2 cellular contexts compared by ENCODE assay signal in the genomic region with DNA sequence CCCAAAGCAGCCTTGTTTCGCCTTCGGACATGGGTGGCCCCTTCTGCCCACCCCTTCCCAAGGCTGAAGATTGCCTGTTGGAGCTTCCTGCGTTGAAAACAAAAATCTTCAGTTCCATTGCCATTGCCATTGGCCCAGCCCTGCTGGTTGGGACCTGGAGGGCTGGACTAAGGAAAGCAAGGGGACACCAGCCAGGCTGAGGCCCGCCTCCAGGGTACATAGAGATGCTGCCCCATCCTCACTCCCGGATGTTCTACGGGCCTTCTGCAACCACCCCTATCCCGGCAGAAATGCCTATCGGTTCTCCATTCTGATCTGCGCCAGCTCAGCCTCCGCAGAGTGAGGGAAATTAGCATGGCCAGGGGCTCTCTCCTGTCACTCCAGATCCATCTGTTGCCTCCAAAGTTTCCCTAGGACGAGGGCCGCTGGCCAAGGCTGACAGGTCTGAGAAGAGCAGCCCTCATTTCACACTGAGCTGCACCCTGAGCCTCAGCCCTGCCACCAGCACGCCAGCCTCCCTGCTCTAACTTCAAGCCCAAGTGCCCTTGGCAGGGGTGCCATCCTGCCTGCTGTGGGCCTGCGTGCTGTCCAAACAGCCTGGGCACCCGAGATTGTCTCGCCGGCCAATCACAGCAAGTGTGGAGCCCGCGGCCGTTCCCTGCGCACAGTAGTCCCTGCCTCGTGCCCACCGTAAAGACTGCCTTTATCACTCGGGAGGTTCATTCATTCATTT.
TF ChIP-seq lines count a peak whose summit lies in the region.

No MANE protein-coding gene starts in this region.

TF ChIP-seq in HepG2, 621 proteins besides CTCF, POLR2A, EP300 and RAD21:
- no peak for TF ChIP-seq CEBPG (CRISPR knock-in tag; IDR thresholded peaks at IDR 0.05)
- TF ChIP-seq ZNF331 (CRISPR knock-in tag; IDR thresholded peaks at IDR 0.05), result no peak
- TF ChIP-seq ZNF496 (CRISPR knock-in tag; IDR thresholded peaks at IDR 0.05; ENCODE audit: insufficient replicate concordance), result no peak
- TF ChIP-seq ZNF614 (CRISPR knock-in tag; IDR thresholded peaks at IDR 0.05; ENCODE audit: borderline replicate concordance), result no peak
- no peak for TF ChIP-seq AKAP8 (CRISPR knock-in tag; IDR thresholded peaks at IDR 0.05)
- no peak for TF ChIP-seq FOXK1 (CRISPR knock-in tag; IDR thresholded peaks at IDR 0.05; ENCODE audit: borderline replicate concordance, low read depth)
- no peak for TF ChIP-seq ZNF432 (CRISPR knock-in tag; IDR thresholded peaks at IDR 0.05; ENCODE audit: borderline replicate concordance)
- no peak for TF ChIP-seq ZKSCAN8 (CRISPR knock-in tag; IDR thresholded peaks at IDR 0.05; ENCODE audit: borderline replicate concordance)
- TF ChIP-seq ZC3H4 (CRISPR knock-in tag; IDR thresholded peaks at IDR 0.05; ENCODE audit: borderline replicate concordance), result no peak
- TF ChIP-seq CBX2 (IDR thresholded peaks at IDR 0.05; ENCODE audit: low read depth, low read length), result no peak
- TF ChIP-seq CBX2 (CRISPR knock-in tag; IDR thresholded peaks at IDR 0.05; ENCODE audit: low read depth), result no peak
- TF ChIP-seq ZNF383 (CRISPR knock-in tag; IDR thresholded peaks at IDR 0.05; ENCODE audit: borderline replicate concordance), result no peak
- TF ChIP-seq, protein P1, sequence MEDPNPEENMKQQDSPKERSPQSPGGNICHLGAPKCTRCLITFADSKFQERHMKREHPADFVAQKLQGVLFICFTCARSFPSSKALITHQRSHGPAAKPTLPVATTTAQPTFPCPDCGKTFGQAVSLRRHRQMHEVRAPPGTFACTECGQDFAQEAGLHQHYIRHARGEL (CRISPR knock-in tag; IDR thresholded peaks at IDR 0.05), result no peak
- no peak for TF ChIP-seq SIX1 (CRISPR knock-in tag; IDR thresholded peaks at IDR 0.05; ENCODE audit: borderline replicate concordance)
- no peak for TF ChIP-seq DRAP1 (CRISPR knock-in tag; IDR thresholded peaks at IDR 0.05)
- TF ChIP-seq FLYWCH1 (CRISPR knock-in tag; IDR thresholded peaks at IDR 0.05), result no peak
- no peak for TF ChIP-seq ZBTB7A (CRISPR knock-in tag; IDR thresholded peaks at IDR 0.05)
- TF ChIP-seq, protein P2, sequence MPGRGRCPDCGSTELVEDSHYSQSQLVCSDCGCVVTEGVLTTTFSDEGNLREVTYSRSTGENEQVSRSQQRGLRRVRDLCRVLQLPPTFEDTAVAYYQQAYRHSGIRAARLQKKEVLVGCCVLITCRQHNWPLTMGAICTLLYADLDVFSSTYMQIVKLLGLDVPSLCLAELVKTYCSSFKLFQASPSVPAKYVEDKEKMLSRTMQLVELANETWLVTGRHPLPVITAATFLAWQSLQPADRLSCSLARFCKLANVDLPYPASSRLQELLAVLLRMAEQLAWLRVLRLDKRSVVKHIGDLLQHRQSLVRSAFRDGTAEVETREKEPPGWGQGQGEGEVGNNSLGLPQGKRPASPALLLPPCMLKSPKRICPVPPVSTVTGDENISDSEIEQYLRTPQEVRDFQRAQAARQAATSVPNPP (CRISPR knock-in tag; IDR thresholded peaks at IDR 0.05), result no peak
- TF ChIP-seq ZGPAT (CRISPR knock-in tag; IDR thresholded peaks at IDR 0.05), result no peak
TF ChIP-seq in HepG2: peak in this region for 0.

TF ChIP-seq in H1, 55 proteins besides CTCF, POLR2A, EP300 and RAD21:
- TF ChIP-seq NRF1 (IDR thresholded peaks at IDR 0.05; ENCODE audit: low read depth, low read length), result no peak
- TF ChIP-seq JUN (IDR thresholded peaks at IDR 0.05; ENCODE audit: low read depth, low read length), result no peak
- no peak for TF ChIP-seq SIN3A (conservative IDR thresholded peaks at IDR 0.05 in 1 of 2, IDR thresholded peaks at IDR 0.05 in 1 of 2; ENCODE audit: low read depth in 1 of 2, low read length in 2 of 2)
- no peak for TF ChIP-seq E2F6 (IDR thresholded peaks at IDR 0.05)
- no peak for TF ChIP-seq ATF3 (IDR thresholded peaks at IDR 0.05; ENCODE audit: insufficient read depth, low read depth, low read length)
- TF ChIP-seq HDAC2 (IDR thresholded peaks at IDR 0.05; ENCODE audit: borderline replicate concordance in 1 of 2, low read depth in 2 of 2, low read length in 2 of 2), result no peak
- TF ChIP-seq SIX5 (IDR thresholded peaks at IDR 0.05; ENCODE audit: low read depth, low read length), result no peak
- TF ChIP-seq FOSL1 (IDR thresholded peaks at IDR 0.05; ENCODE audit: insufficient read depth, low read depth, low read length), result no peak
- TF ChIP-seq EGR1 (IDR thresholded peaks at IDR 0.05; ENCODE audit: borderline replicate concordance, low read depth, low read length), result no peak
- no peak for TF ChIP-seq BRCA1 (IDR thresholded peaks at IDR 0.05; ENCODE audit: low read depth, low read length)
